12 cellular contexts compared by ENCODE assay signal in the genomic region with DNA sequence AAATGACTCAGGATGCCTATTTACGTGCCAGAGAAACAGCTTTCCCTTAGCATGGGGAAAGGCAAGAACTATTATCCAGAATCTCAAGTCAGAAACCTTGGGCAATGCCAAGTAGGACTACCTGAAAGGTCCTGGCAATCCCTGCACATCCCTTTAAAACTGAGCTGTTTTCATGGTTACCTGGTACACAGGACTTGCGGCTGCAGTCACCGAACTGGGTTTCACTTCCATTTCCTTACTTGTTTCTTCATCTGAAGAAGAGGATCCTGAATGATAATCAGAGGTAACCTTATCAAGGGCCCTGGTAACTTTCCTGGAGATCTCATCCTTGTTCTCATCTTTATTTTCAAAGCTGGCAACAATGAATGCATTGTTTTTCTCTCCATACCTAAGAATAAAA. TPM values are rescaled to one million over a fixed set of nuclear protein-coding genes. Genes with fewer than 3 reads are reported as not detected.
A peak's percentile ranks its signal among the peaks of the same experiment; 100 is the strongest.
DNase-seq lines count a peak whose midpoint lies in the region; ATAC-seq and TF ChIP-seq lines count a peak whose summit lies in the region.
"Had no signal": no experiment of that assay in that cellular context is flagged by ENCODE, and none has a peak within 500 bp of the region (broad histone marks: within the 10 kb centered on the region; RNA-seq: fewer than 3 reads in every experiment).

No MANE protein-coding gene starts in this region.

- no peak overlapping the region for H3K27ac ChIP-seq in vagina
- H3K27ac ChIP-seq: sigmoid colon had no signal

- peaks cover 5% of the 10 kb centered on the region for H3K4me1 ChIP-seq in vagina

- no peaks in the 10 kb centered on the region for H3K27me3 ChIP-seq in GM06990 (replicated peaks; ENCODE audit: control insufficient read depth, insufficient read depth, low read length)
- no peaks in the 10 kb centered on the region for H3K27me3 ChIP-seq in vagina
- H3K27me3 ChIP-seq: sigmoid colon had no signal

- TF ChIP-seq CTCF in GM06990 (IDR thresholded peaks at IDR 0.05; ENCODE audit: insufficient read depth, low read length, poor library complexity, severe bottlenecking) (no peak), vagina (IDR thresholded peaks at IDR 0.05) (no peak)

- DNase-seq in GM06990 (ENCODE audit: extremely low read depth, insufficient read length) (peak; percentile 17), retina (no peak), SW480 (ENCODE audit: low spot score) (no peak), DMS153 (lab: John Stamatoyannopoulos, UW) (no peak), vagina (ENCODE audit: extremely low spot score in 2 of 2) (no peak)
- DNase-seq: erythroblast, NCI-H1092 treated with DMSO at 0.1 percent for 48 hours, sigmoid colon, T-helper 9 cell had no signal

- no peak for TF ChIP-seq POLR2A in vagina (IDR thresholded peaks at IDR 0.05)

- ATAC-seq in GM18907 (IDR thresholded peaks at IDR 0.05; ENCODE audit: unreplicated experiment) (peak; percentile 81), GM21737 (IDR thresholded peaks at IDR 0.05; ENCODE audit: unreplicated experiment) (peak; percentile 72), HG03196 (IDR thresholded peaks at IDR 0.05; ENCODE audit: unreplicated experiment) (peak; percentile 68)

- no peaks in the 10 kb centered on the region; the same call in 1 of the 2 replicates for H3K36me3 ChIP-seq in GM06990 (ENCODE audit: control insufficient read depth, insufficient read depth, low read length)
- peaks cover 3 to 51% of the 10 kb centered on the region in 2 donors for H3K36me3 ChIP-seq in vagina

- no peaks in the 10 kb centered on the region for H3K9me3 ChIP-seq in vagina
- H3K9me3 ChIP-seq: sigmoid colon had no signal

- intact Hi-C loops in vagina (cut with DNase I), result loop anchor here (10.0 kb wide), 1 partner anchor 214 kb away; no protein-coding TSS in a partner anchor

- peak overlapping the region; percentile 44 for H3K4me3 ChIP-seq in GM06990 (replicated peaks; ENCODE audit: low read depth, low read length)
- H3K4me3 ChIP-seq in vagina, result no peak overlapping the region
- H3K4me3 ChIP-seq: sigmoid colon had no signal

RNA-seq across cellular contexts. Expression of gene BTG3, which starts 14.3 kb away (rescaled TPM):
- 70.0 TPM for total RNA-seq in vagina
